1 cellular context compared by ENCODE assay signal in genomic region chr7:966291-967069, GRCh38.
A peak's percentile ranks its signal among the peaks of the same experiment; 100 is the strongest.
TF ChIP-seq lines count a peak whose summit lies in the region.

No MANE protein-coding gene starts in this region.

TF ChIP-seq in K562, 482 proteins besides CTCF, POLR2A, EP300 and RAD21:
- TF ChIP-seq POLR2AphosphoS2 (IDR thresholded peaks at IDR 0.05; ENCODE audit: low read length) (peak; percentile 74), ZNF197 (CRISPR knock-in tag; IDR thresholded peaks at IDR 0.05; ENCODE audit: low read depth) (no peak), SUPT5H (IDR thresholded peaks at IDR 0.05) (peak; percentile 60; the same call in 1 of the 2 replicates)
